Comparison of ENCODE assay signal across 27 cellular contexts in genomic region chr19:3695986-3696659, GRCh38. TPM values are rescaled to one million over a fixed set of nuclear protein-coding genes. Genes with fewer than 3 reads are reported as not detected.
DNase-seq lines count a peak whose midpoint lies in the region; ATAC-seq and TF ChIP-seq lines count a peak whose summit lies in the region.
"Had no signal": no experiment of that assay in that cellular context is flagged by ENCODE, and none has a peak within 500 bp of the region (broad histone marks: within the 10 kb centered on the region; RNA-seq: fewer than 3 reads in every experiment).

No MANE protein-coding gene starts in this region.

- H3K4me3 ChIP-seq in CD4-positive, CD25-positive, alpha-beta regulatory T cell (ENCODE audit: low read depth, low read length): no peak overlapping the region
- H3K4me3 ChIP-seq in HEK293 (ENCODE audit: low read depth, low read length) (no peak overlapping the region), sigmoid colon (no peak overlapping the region), colonic mucosa (no peak overlapping the region)
- H3K4me3 ChIP-seq: coronary artery, GM12878, left lung, suprapubic skin, uterus had no signal

- peak overlapping the region in 1 of 3 donors; percentile 75 for H3K27ac Mint-ChIP-seq in CD4-positive, CD25-positive, alpha-beta regulatory T cell
- H3K27ac Mint-ChIP-seq in glutamatergic neuron (ENCODE audit: unreplicated experiment): peak overlapping the region; percentile 22
- H3K27ac Mint-ChIP-seq: activated CD8-positive, alpha-beta T cell treated with anti-CD3 and anti-CD28 coated beads, Interleukin-2, amount 10 ng/mL, durations not matched to agents 7 days and 5 days; activated naive CD8-positive, alpha-beta T cell had no signal

- TF ChIP-seq CTCF in HEK293 (tag by site-specific recombination; IDR thresholded peaks at IDR 0.05): no peak
- TF ChIP-seq CTCF in glutamatergic neuron (IDR thresholded peaks at IDR 0.05; ENCODE audit: partially characterized antibody, unreplicated experiment): no peak
- TF ChIP-seq CTCF in sigmoid colon (IDR thresholded peaks at IDR 0.05): no peak
- TF ChIP-seq CTCF in colonic mucosa (IDR thresholded peaks at IDR 0.05): no peak

- POLR2A ChIA-PET in HEK293 (lab: Yijun Ruan, JAX): interaction anchor here (0.6 kb wide), 2 partner anchors 24 to 406 kb away, joined by 3 to 5 read pairs; no protein-coding TSS in a partner anchor

- CTCF ChIA-PET in HEK293 (lab: Yijun Ruan, JAX): no interaction called here

- H3K9me3 Mint-ChIP-seq in CD4-positive, CD25-positive, alpha-beta regulatory T cell: peaks cover 0 to 1% (median 0%) of the 10 kb centered on the region in 7 donors
- H3K9me3 Mint-ChIP-seq in glutamatergic neuron (ENCODE audit: unreplicated experiment): peaks cover 16% of the 10 kb centered on the region

- TF ChIP-seq POLR2A in sigmoid colon (IDR thresholded peaks at IDR 0.05): no peak

- DNase-seq in CD4-positive, CD25-positive, alpha-beta regulatory T cell: no peak
- DNase-seq in glutamatergic neuron (no peak), sigmoid colon (no peak), colonic mucosa (no peak), COLO668 (lab: John Stamatoyannopoulos, UW; ENCODE audit: unreplicated experiment) (no peak)
- no peak for DNase-seq in activated T-cell treated with anti-CD3 and anti-CD28 coated beads, Interleukin-2, amount 50 U/mL, for 48 hours
- DNase-seq: ACHN; activated CD8-positive, alpha-beta T cell treated with anti-CD3 and anti-CD28 coated beads, Interleukin-2, amount 10 ng/mL, durations not matched to agents 7 days and 5 days; BE2C; EL; head of caudate nucleus; islet precursor cell; left lung; NCI-H1930; NCI-H526; nucleus accumbens; SK-N-SH; stimulated activated CD4-positive, alpha-beta T cell treated with anti-CD3 and anti-CD28 coated beads, Interleukin-15, amount 100 ng/mL, for 24 hours; stimulated activated naive CD4-positive, alpha-beta T cell; uterus had no signal

- ATAC-seq in CD4-positive, CD25-positive, alpha-beta regulatory T cell (ENCODE audit: low read depth in 2 of 2): no peak
- ATAC-seq: activated CD8-positive, alpha-beta T cell treated with anti-CD3 and anti-CD28 coated beads, Interleukin-2, amount 10 ng/mL, durations not matched to agents 7 days and 5 days; GM12878; left lung; Right ventricle myocardium inferior had no signal

- H3K36me3 ChIP-seq in CD4-positive, CD25-positive, alpha-beta regulatory T cell (ENCODE audit: control insufficient read depth, insufficient read depth, low read length): no peaks in the 10 kb centered on the region
- H3K36me3 ChIP-seq in HEK293 (ENCODE audit: control insufficient read depth in 2 of 2, insufficient read depth in 1 of 2, low read length in 2 of 2) (peaks cover 0 to 3% of the 10 kb centered on the region in 2 experiments; a peak in 1 of 3 replicates), sigmoid colon (peaks cover 0 to 5% (median 0%) of the 10 kb centered on the region in 4 donors), colonic mucosa (no peaks in the 10 kb centered on the region)
- H3K36me3 ChIP-seq: BE2C, suprapubic skin, uterus had no signal

- H3K4me3 Mint-ChIP-seq in CD4-positive, CD25-positive, alpha-beta regulatory T cell: peak overlapping the region in 3 of 4 donors; percentile 26 to 67 (median 51)
- no peak overlapping the region for H3K4me3 Mint-ChIP-seq in glutamatergic neuron (ENCODE audit: unreplicated experiment)
- H3K4me3 Mint-ChIP-seq: activated CD8-positive, alpha-beta T cell treated with anti-CD3 and anti-CD28 coated beads, Interleukin-2, amount 10 ng/mL, durations not matched to agents 7 days and 5 days; activated naive CD8-positive, alpha-beta T cell had no signal

- no peaks in the 10 kb centered on the region for H3K36me3 Mint-ChIP-seq in CD4-positive, CD25-positive, alpha-beta regulatory T cell
- H3K36me3 Mint-ChIP-seq in glutamatergic neuron (ENCODE audit: unreplicated experiment): no peaks in the 10 kb centered on the region
- H3K36me3 Mint-ChIP-seq: activated naive CD8-positive, alpha-beta T cell had no signal

- TF ChIP-seq EP300 in sigmoid colon (IDR thresholded peaks at IDR 0.05): no peak

- no peak overlapping the region for H3K9ac ChIP-seq in colonic mucosa (ENCODE audit: low read depth in 2 of 2, low read length in 2 of 2)
- H3K9ac ChIP-seq: SK-N-SH had no signal

- H3K9me3 ChIP-seq in CD4-positive, CD25-positive, alpha-beta regulatory T cell (ENCODE audit: control insufficient read depth in 2 of 2, low read length in 2 of 2): no peaks in the 10 kb centered on the region
- no peaks in the 10 kb centered on the region for H3K9me3 ChIP-seq in HEK293 (ENCODE audit: control insufficient read depth, insufficient read depth, low read depth, low read length)
- no peaks in the 10 kb centered on the region for H3K9me3 ChIP-seq in sigmoid colon
- H3K9me3 ChIP-seq in colonic mucosa: no peaks in the 10 kb centered on the region
- H3K9me3 ChIP-seq: left lung, SK-N-SH, suprapubic skin, uterus had no signal

- H3K4me1 ChIP-seq in CD4-positive, CD25-positive, alpha-beta regulatory T cell (ENCODE audit: control insufficient read depth, insufficient read depth, low read length, poor library complexity, severe bottlenecking): peaks cover 17% of the 10 kb centered on the region
- H3K4me1 ChIP-seq in HEK293 (ENCODE audit: control insufficient read depth, insufficient read depth, low read length) (no peaks in the 10 kb centered on the region), sigmoid colon (peaks cover 0 to 63% (median 59%) of the 10 kb centered on the region in 4 donors), colonic mucosa (no peaks in the 10 kb centered on the region)
- H3K4me1 ChIP-seq: BE2C had no signal

- WGBS in sigmoid colon, 2 donors: 89 to 93% methylated on average over 23 of the region's 23 CpGs

- intact Hi-C loops in sigmoid colon (cut with DNase I) (loop anchor here (10.0 kb wide), 1 partner anchor 269 kb away; no protein-coding TSS in a partner anchor), colonic mucosa (cut with DNase I) (no loop called here)

- no peaks in the 10 kb centered on the region for H3K27me3 Mint-ChIP-seq in CD4-positive, CD25-positive, alpha-beta regulatory T cell
- H3K27me3 Mint-ChIP-seq in glutamatergic neuron (ENCODE audit: unreplicated experiment): peaks cover 8% of the 10 kb centered on the region
- H3K27me3 Mint-ChIP-seq: activated naive CD8-positive, alpha-beta T cell had no signal

- no peaks in the 10 kb centered on the region for H3K27me3 ChIP-seq in CD4-positive, CD25-positive, alpha-beta regulatory T cell (ENCODE audit: control insufficient read depth, insufficient read depth, low read length)
- H3K27me3 ChIP-seq in sigmoid colon: no peaks in the 10 kb centered on the region
- H3K27me3 ChIP-seq in colonic mucosa: no peaks in the 10 kb centered on the region
- H3K27me3 ChIP-seq: BE2C, left lung, suprapubic skin, uterus had no signal

- H3K27ac ChIP-seq in CD4-positive, CD25-positive, alpha-beta regulatory T cell (ENCODE audit: insufficient read depth, low read length, poor library complexity, severe bottlenecking): no peak overlapping the region
- H3K27ac ChIP-seq in HEK293 (ENCODE audit: extremely low read depth, low read depth, low read length): no peak overlapping the region
- peak overlapping the region in 3 of 4 donors; percentile 88 to 99 (median 97) for H3K27ac ChIP-seq in sigmoid colon
- no peak overlapping the region for H3K27ac ChIP-seq in colonic mucosa
- H3K27ac ChIP-seq: coronary artery, left lung, suprapubic skin, uterus had no signal

- peaks cover 0 to 56% (median 13%) of the 10 kb centered on the region in 4 donors for H3K4me1 Mint-ChIP-seq in CD4-positive, CD25-positive, alpha-beta regulatory T cell
- H3K4me1 Mint-ChIP-seq in glutamatergic neuron (ENCODE audit: low read depth, unreplicated experiment): peaks cover 9% of the 10 kb centered on the region

TF ChIP-seq in HEK293, 187 proteins besides CTCF, POLR2A, EP300 and RAD21:
- TF ChIP-seq ZNF10 (tag by site-specific recombination; IDR thresholded peaks at IDR 0.05): no peak
- TF ChIP-seq ZNF623 (tag by site-specific recombination; IDR thresholded peaks at IDR 0.05): peak; percentile 78
- peak; percentile 75 for TF ChIP-seq HIC1 (tag by site-specific recombination; IDR thresholded peaks at IDR 0.05)
- TF ChIP-seq ZBTB21 (tag by site-specific recombination; IDR thresholded peaks at IDR 0.05): no peak

RNA-seq across cellular contexts. Expression of gene PIP5K1C, which starts 4.1 kb away (rescaled TPM):
- 28.1 TPM for total RNA-seq in CD4-positive, CD25-positive, alpha-beta regulatory T cell
- 1 to 10 TPM; 3.8 to 5.7 (median 4.2) TPM for polyA plus RNA-seq in CD4-positive, CD25-positive, alpha-beta regulatory T cell
- total RNA-seq in glutamatergic neuron (ENCODE audit: unreplicated experiment) (169 TPM), sigmoid colon (10 to 100 TPM; 27.8 to 68.7 (median 44.2) TPM), colonic mucosa (10 to 100 TPM; 22.8 to 31.2 TPM)
- 10 to 100 TPM in 2 of 3 donors, 1 to 10 TPM in 1; 7.8 to 21.0 (median 11.6) TPM for polyA plus RNA-seq in sigmoid colon

RNA-seq across cellular contexts. Expression of gene TJP3, which starts 12.1 kb away (rescaled TPM):
- total RNA-seq in CD4-positive, CD25-positive, alpha-beta regulatory T cell: 20.6 TPM
- 10 to 100 TPM; 22.9 to 34.4 (median 29.9) TPM for polyA plus RNA-seq in CD4-positive, CD25-positive, alpha-beta regulatory T cell
- total RNA-seq in glutamatergic neuron (ENCODE audit: unreplicated experiment) (3.1 TPM), sigmoid colon (1 to 10 TPM in 1 of 4 donors, under 1 TPM in 2, not detected in 1; 0.33 to 2.8 (median 0.36) TPM), colonic mucosa (100 to 1,000 TPM; 268 to 296 TPM)
- 100 to 1,000 TPM; 158 to 245 (median 168) TPM for polyA plus RNA-seq in sigmoid colon
- total RNA-seq: fibroblast of villous mesenchyme had no signal

Comparison
In these comparisons a context has a peak if more than half of its experiments do, and no peak if none do; other contexts are left out.
1. H3K27ac ChIP-seq: peak in sigmoid colon (3 of 4); none in CD4-positive, CD25-positive, alpha-beta regulatory T cell (single experiment), HEK293 (single experiment) and colonic mucosa (single experiment).
2. RNA of gene TJP3, which starts 12.1 kb away (total RNA-seq): 268 to 296 TPM in colonic mucosa; 20.6 TPM in CD4-positive, CD25-positive, alpha-beta regulatory T cell (single experiment), 3.1 TPM in glutamatergic neuron (single experiment) and 0.33 to 2.8 TPM in sigmoid colon; every median in the first group is over 10 times any median in the second.